1 cellular context compared by ENCODE assay signal in genomic region chr3:185727873-185728272, GRCh38.
TF ChIP-seq lines count a peak whose summit lies in the region.

No MANE protein-coding gene starts in this region.

TF ChIP-seq in IMR-90, 13 proteins besides CTCF, POLR2A, EP300 and RAD21:
- TF ChIP-seq MXI1 (IDR thresholded peaks at IDR 0.05; ENCODE audit: borderline replicate concordance, low read depth, low read length) (no peak), RFX5 (IDR thresholded peaks at IDR 0.05; ENCODE audit: low read depth, low read length) (no peak), USF2 (IDR thresholded peaks at IDR 0.05; ENCODE audit: low read depth, low read length) (no peak), RCOR1 (IDR thresholded peaks at IDR 0.05; ENCODE audit: insufficient replicate concordance, low read length) (no peak), BHLHE40 (IDR thresholded peaks at IDR 0.05; ENCODE audit: low read depth, low read length) (no peak), CHD1 (IDR thresholded peaks at IDR 0.05; ENCODE audit: low read depth, low read length) (no peak), MAZ (IDR thresholded peaks at IDR 0.05; ENCODE audit: borderline replicate concordance, low read depth, low read length) (no peak), FOS (IDR thresholded peaks at IDR 0.05; ENCODE audit: low read depth, low read length) (no peak)
